Comparison of ENCODE assay signal across 16 cellular contexts in genomic region chr9:134297581-134297980, GRCh38. TPM values are rescaled to one million over a fixed set of nuclear protein-coding genes. Genes with fewer than 3 reads are reported as not detected.
DNase-seq lines count a peak whose midpoint lies in the region; ATAC-seq and TF ChIP-seq lines count a peak whose summit lies in the region.
"Had no signal": no experiment of that assay in that cellular context is flagged by ENCODE, and none has a peak within 500 bp of the region (broad histone marks: within the 10 kb centered on the region; RNA-seq: fewer than 3 reads in every experiment).

No MANE protein-coding gene starts in this region.

- WGBS in right cardiac atrium, result 98% methylated on average over 9 of the region's 9 CpGs
- 95 to 99% methylated on average over 9 of the region's 9 CpGs for WGBS in aorta, 2 donors

- no peaks in the 10 kb centered on the region for H3K27me3 ChIP-seq in right atrium auricular region
- H3K27me3 ChIP-seq in right cardiac atrium (ENCODE audit: control insufficient read depth, insufficient read depth), result no peaks in the 10 kb centered on the region
- no peaks in the 10 kb centered on the region for H3K27me3 ChIP-seq in aorta (ENCODE audit: control insufficient read depth in 1 of 2, insufficient read depth in 2 of 2, low read length in 1 of 2)
- H3K27me3 ChIP-seq: BE2C had no signal

- H3K4me3 ChIP-seq in right atrium auricular region (no peak overlapping the region), right cardiac atrium (ENCODE audit: low read length) (no peak overlapping the region), mucosa of descending colon (no peak overlapping the region), aorta (ENCODE audit: low read length in 2 of 2) (no peak overlapping the region)
- H3K4me3 ChIP-seq: GM23338 had no signal

- DNase-seq in Right ventricle myocardium superior (peak; percentile 34), right atrium auricular region (ENCODE audit: low spot score) (no peak), right cardiac atrium (peak in 2 of 3 donors; percentile 4 to 23), mucosa of descending colon (peak in 2 of 3 donors; percentile 12 to 30), aorta (peak; percentile 21 to 62), left lobe of liver (ENCODE audit: low spot score) (no peak), GM03348 (ENCODE audit: low spot score) (no peak)
- DNase-seq in activated CD4-positive, alpha-beta T cell treated with anti-CD3 and anti-CD28 coated beads, Interleukin-2, amount 10 ng/mL, durations not matched to agents 7 days and 5 days, result no peak
- DNase-seq: BE2C, COR-L47, DMS153, DMS79 treated with DMSO at 0.1 percent for 48 hours, EL had no signal

- no peaks in the 10 kb centered on the region for H3K36me3 Mint-ChIP-seq in activated CD4-positive, alpha-beta T cell treated with anti-CD3 and anti-CD28 coated beads, Interleukin-2, amount 10 ng/mL, durations not matched to agents 7 days and 5 days (ENCODE audit: low read depth)
- H3K36me3 Mint-ChIP-seq: CD8-positive, alpha-beta T cell had no signal

- H3K36me3 ChIP-seq in right atrium auricular region (no peaks in the 10 kb centered on the region), mucosa of descending colon (ENCODE audit: low read depth) (no peaks in the 10 kb centered on the region), aorta (ENCODE audit: control insufficient read depth in 1 of 2, insufficient read depth in 2 of 2, low read length in 1 of 2) (no peaks in the 10 kb centered on the region)
- H3K36me3 ChIP-seq: BE2C had no signal

- H3K4me1 Mint-ChIP-seq in activated CD4-positive, alpha-beta T cell treated with anti-CD3 and anti-CD28 coated beads, Interleukin-2, amount 10 ng/mL, durations not matched to agents 7 days and 5 days, result peaks cover 19% of the 10 kb centered on the region

- peaks cover 0 to 13% of the 10 kb centered on the region in 2 donors for H3K4me1 ChIP-seq in right atrium auricular region
- H3K4me1 ChIP-seq in right cardiac atrium (ENCODE audit: control insufficient read depth, insufficient read depth, low read length), result no peaks in the 10 kb centered on the region
- H3K4me1 ChIP-seq in mucosa of descending colon (ENCODE audit: low read depth), result no peaks in the 10 kb centered on the region
- no peaks in the 10 kb centered on the region for H3K4me1 ChIP-seq in aorta (ENCODE audit: control insufficient read depth in 1 of 2, insufficient read depth in 2 of 2, low read length in 2 of 2)

- H3K4me3 Mint-ChIP-seq in activated CD4-positive, alpha-beta T cell treated with anti-CD3 and anti-CD28 coated beads, Interleukin-2, amount 10 ng/mL, durations not matched to agents 7 days and 5 days, result no peak overlapping the region
- H3K4me3 Mint-ChIP-seq: CD8-positive, alpha-beta T cell; GM23338 had no signal

- intact Hi-C loops in Right ventricle myocardium superior (cut with DNase I), result no loop called here
- intact Hi-C loops in right cardiac atrium (cut with DNase I), result no loop called here
- intact Hi-C loops in mucosa of descending colon (cut with DNase I, micrococcal nuclease), result no loop called here
- intact Hi-C loops in aorta (cut with DNase I), result no loop called here

- H3K27me3 Mint-ChIP-seq in activated CD4-positive, alpha-beta T cell treated with anti-CD3 and anti-CD28 coated beads, Interleukin-2, amount 10 ng/mL, durations not matched to agents 7 days and 5 days, result peaks cover 14% of the 10 kb centered on the region

- H3K9me3 ChIP-seq in right atrium auricular region (no peaks in the 10 kb centered on the region), right cardiac atrium (ENCODE audit: control insufficient read depth, low read length) (no peaks in the 10 kb centered on the region), mucosa of descending colon (no peaks in the 10 kb centered on the region), aorta (ENCODE audit: control insufficient read depth, low read length) (no peaks in the 10 kb centered on the region)
- H3K9me3 ChIP-seq: BE2C had no signal

- H3K27ac Mint-ChIP-seq in activated CD4-positive, alpha-beta T cell treated with anti-CD3 and anti-CD28 coated beads, Interleukin-2, amount 10 ng/mL, durations not matched to agents 7 days and 5 days, result no peak overlapping the region
- H3K27ac Mint-ChIP-seq: CD8-positive, alpha-beta T cell; GM23338 had no signal

- H3K9me3 Mint-ChIP-seq in activated CD4-positive, alpha-beta T cell treated with anti-CD3 and anti-CD28 coated beads, Interleukin-2, amount 10 ng/mL, durations not matched to agents 7 days and 5 days, result no peaks in the 10 kb centered on the region
- H3K9me3 Mint-ChIP-seq: CD8-positive, alpha-beta T cell; GM23338 had no signal

- POLR2A ChIA-PET in activated CD4-positive, alpha-beta T cell treated with anti-CD3 and anti-CD28 coated beads, Interleukin-2, amount 10 ng/mL, durations not matched to agents 7 days and 5 days (lab: Charles Lee), result no interaction called here

- TF ChIP-seq CTCF in right atrium auricular region (IDR thresholded peaks at IDR 0.05) (no peak), mucosa of descending colon (IDR thresholded peaks at IDR 0.05) (no peak)

- CTCF ChIA-PET in activated CD4-positive, alpha-beta T cell treated with anti-CD3 and anti-CD28 coated beads, Interleukin-2, amount 10 ng/mL, durations not matched to agents 7 days and 5 days (lab: Charles Lee), result interaction anchor here (0.5 kb wide), 1 partner anchor 130 kb away, joined by 3 read pairs; no protein-coding TSS in a partner anchor

- H3K27ac ChIP-seq in right atrium auricular region (no peak overlapping the region), right cardiac atrium (ENCODE audit: low read length) (no peak overlapping the region), aorta (ENCODE audit: low read depth in 1 of 2, low read length in 2 of 2) (no peak overlapping the region)
- H3K27ac ChIP-seq: C4-2B had no signal

- no peak for ATAC-seq in Right ventricle myocardium superior (ENCODE audit: poor library complexity)
- ATAC-seq in right cardiac atrium, result no peak
- ATAC-seq in mucosa of descending colon, result no peak
- ATAC-seq in aorta (ENCODE audit: low FRiP score), result no peak
- no peak for ATAC-seq in left lobe of liver
- ATAC-seq: CD8-positive, alpha-beta T cell; GM23338 had no signal

RNA-seq across cellular contexts. Expression of gene RXRA, which starts 28.7 kb away (rescaled TPM):
- total RNA-seq in Right ventricle myocardium superior (89.0 TPM), right atrium auricular region (10 to 100 TPM; 34.5 to 50.8 TPM), right cardiac atrium (10 to 100 TPM; 48.1 to 72.3 (median 61.7) TPM), mucosa of descending colon (100 to 1,000 TPM in 1 of 3 donors, 10 to 100 TPM in 2; 75.2 to 101 (median 85.3) TPM), aorta (10 to 100 TPM; 47.5 to 67.8 TPM), left lobe of liver (163 TPM)
- polyA plus RNA-seq in right cardiac atrium (66.0 TPM), aorta (10 to 100 TPM; 17.7 to 18.0 TPM)
- total RNA-seq in activated CD4-positive, alpha-beta T cell treated with anti-CD3 and anti-CD28 coated beads, Interleukin-2, amount 10 ng/mL, durations not matched to agents 7 days and 5 days, result 1 to 10 TPM; 1.2 to 1.4 TPM

Comparison
In these comparisons a context has a peak if more than half of its experiments do, and no peak if none do; other contexts are left out.
1. DNase-seq: peak in Right ventricle myocardium superior (single experiment), right cardiac atrium (2 of 3), mucosa of descending colon (2 of 3) and aorta (2 of 2); none in right atrium auricular region (single experiment), left lobe of liver (single experiment), GM03348 (single experiment) and activated CD4-positive, alpha-beta T cell treated with anti-CD3 and anti-CD28 coated beads, Interleukin-2, amount 10 ng/mL, durations not matched to agents 7 days and 5 days (single experiment).
2. RNA of gene RXRA, which starts 28.7 kb away (total RNA-seq): 163 TPM in left lobe of liver (single experiment), 89.0 TPM in Right ventricle myocardium superior (single experiment), 75.2 to 101 TPM in mucosa of descending colon, 47.5 to 67.8 TPM in aorta, 48.1 to 72.3 TPM in right cardiac atrium and 34.5 to 50.8 TPM in right atrium auricular region; 1.2 to 1.4 TPM in activated CD4-positive, alpha-beta T cell treated with anti-CD3 and anti-CD28 coated beads, Interleukin-2, amount 10 ng/mL, durations not matched to agents 7 days and 5 days; every median in the first group is over 10 times any median in the second.